1 cellular context compared by ENCODE assay signal in genomic region chr6:31135710-31136109, GRCh38.
TF ChIP-seq lines count a peak whose summit lies in the region.

No MANE protein-coding gene starts in this region.

TF ChIP-seq in GM12878, 131 proteins besides CTCF, POLR2A, EP300 and RAD21:
- no peak for TF ChIP-seq MYC (IDR thresholded peaks at IDR 0.05; ENCODE audit: insufficient read depth, insufficient read length, insufficient replicate concordance, low read length, severe bottlenecking)
- no peak for TF ChIP-seq TCF7 (IDR thresholded peaks at IDR 0.05; ENCODE audit: borderline replicate concordance)
- no peak for TF ChIP-seq CREB1 (IDR thresholded peaks at IDR 0.05; ENCODE audit: low read depth)
- TF ChIP-seq ASH2L (IDR thresholded peaks at IDR 0.05; ENCODE audit: borderline replicate concordance, low read depth) = no peak
- TF ChIP-seq USF1 (IDR thresholded peaks at IDR 0.05; ENCODE audit: borderline replicate concordance, extremely low read length, insufficient read depth, low read depth, low read length) = no peak
- no peak for TF ChIP-seq IRF4 (IDR thresholded peaks at IDR 0.05; ENCODE audit: low read depth, low read length)
- no peak for TF ChIP-seq NFXL1 (IDR thresholded peaks at IDR 0.05; ENCODE audit: borderline replicate concordance)
- TF ChIP-seq, protein P1, sequence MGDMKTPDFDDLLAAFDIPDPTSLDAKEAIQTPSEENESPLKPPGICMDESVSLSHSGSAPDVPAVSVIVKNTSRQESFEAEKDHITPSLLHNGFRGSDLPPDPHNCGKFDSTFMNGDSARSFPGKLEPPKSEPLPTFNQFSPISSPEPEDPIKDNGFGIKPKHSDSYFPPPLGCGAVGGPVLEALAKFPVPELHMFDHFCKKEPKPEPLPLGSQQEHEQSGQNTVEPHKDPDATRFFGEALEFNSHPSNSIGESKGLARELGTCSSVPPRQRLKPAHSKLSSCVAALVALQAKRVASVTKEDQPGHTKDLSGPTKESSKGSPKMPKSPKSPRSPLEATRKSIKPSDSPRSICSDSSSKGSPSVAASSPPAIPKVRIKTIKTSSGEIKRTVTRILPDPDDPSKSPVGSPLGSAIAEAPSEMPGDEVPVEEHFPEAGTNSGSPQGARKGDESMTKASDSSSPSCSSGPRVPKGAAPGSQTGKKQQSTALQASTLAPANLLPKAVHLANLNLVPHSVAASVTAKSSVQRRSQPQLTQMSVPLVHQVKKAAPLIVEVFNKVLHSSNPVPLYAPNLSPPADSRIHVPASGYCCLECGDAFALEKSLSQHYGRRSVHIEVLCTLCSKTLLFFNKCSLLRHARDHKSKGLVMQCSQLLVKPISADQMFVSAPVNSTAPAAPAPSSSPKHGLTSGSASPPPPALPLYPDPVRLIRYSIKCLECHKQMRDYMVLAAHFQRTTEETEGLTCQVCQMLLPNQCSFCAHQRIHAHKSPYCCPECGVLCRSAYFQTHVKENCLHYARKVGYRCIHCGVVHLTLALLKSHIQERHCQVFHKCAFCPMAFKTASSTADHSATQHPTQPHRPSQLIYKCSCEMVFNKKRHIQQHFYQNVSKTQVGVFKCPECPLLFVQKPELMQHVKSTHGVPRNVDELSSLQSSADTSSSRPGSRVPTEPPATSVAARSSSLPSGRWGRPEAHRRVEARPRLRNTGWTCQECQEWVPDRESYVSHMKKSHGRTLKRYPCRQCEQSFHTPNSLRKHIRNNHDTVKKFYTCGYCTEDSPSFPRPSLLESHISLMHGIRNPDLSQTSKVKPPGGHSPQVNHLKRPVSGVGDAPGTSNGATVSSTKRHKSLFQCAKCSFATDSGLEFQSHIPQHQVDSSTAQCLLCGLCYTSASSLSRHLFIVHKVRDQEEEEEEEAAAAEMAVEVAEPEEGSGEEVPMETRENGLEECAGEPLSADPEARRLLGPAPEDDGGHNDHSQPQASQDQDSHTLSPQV (IDR thresholded peaks at IDR 0.05) = no peak
- TF ChIP-seq MTA2 (IDR thresholded peaks at IDR 0.05; ENCODE audit: low read depth) = no peak
- no peak for TF ChIP-seq NRF1 (conservative IDR thresholded peaks at IDR 0.05; ENCODE audit: low read depth, low read length)
- TF ChIP-seq EGR1 (IDR thresholded peaks at IDR 0.05; ENCODE audit: borderline replicate concordance in 1 of 2, low read depth in 2 of 2, low read length in 2 of 2) = no peak
